ENCODE assay signal across 8 cellular contexts in the genomic region with DNA sequence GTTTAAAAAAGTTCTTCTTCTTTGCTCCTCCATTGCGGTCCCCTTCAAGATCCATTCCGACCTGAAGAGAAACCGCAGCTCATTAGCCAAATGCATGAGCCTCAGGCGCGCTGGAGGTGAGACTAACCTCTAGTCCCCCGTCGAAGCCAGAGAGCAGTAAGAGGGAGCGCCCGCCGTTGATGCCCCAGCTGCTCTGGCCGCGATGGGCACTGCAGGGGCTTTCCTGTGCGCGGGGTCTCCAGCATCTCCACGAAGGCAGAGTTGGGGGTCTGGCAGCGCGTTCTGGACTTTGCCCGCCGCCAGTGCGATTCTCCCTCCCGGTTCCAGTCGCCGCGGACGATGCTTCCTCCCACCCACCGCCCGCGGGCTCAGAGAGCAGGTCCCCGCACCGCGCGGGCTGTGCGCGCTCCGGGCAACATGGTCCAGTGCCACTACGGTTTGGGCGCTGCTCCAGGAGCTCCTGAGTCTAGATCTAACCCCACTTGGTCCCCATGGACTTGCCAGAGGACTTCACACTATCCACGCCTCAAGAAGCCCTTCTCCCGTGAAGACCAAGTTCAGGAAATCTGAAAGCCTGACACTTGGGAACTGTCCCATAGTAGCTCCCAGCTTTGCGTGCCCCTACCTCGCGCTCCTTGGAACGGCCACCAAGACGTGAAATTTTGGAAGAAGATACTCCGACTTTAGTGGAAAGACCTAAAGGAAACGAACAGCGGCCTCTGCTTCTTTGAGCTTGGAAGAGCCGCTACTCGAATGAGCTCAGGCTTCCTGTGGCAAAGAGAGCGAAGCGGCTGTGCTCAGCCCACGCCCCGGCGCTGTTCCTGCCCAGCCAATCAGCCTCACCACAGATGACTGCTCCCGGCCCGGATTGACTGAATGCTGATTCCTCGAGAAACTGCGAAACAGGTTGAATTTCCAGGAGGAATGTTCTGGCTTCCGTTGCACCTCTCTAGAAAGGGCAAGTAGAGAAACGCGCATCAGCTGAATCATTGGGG. TPM values are rescaled to one million over a fixed set of nuclear protein-coding genes. Genes with fewer than 3 reads are reported as not detected.
DNase-seq lines count a peak whose midpoint lies in the region; ATAC-seq and TF ChIP-seq lines count a peak whose summit lies in the region.

A gene (minus strand): TSS at position 755 of the 995 bp plus-strand sequence. CDS start 700 bp downstream, at position 55.

- H3K4me3 ChIP-seq in AG04450 (ENCODE audit: low read depth, low read length) = peak within 1 kb of the TSS; percentile 59

- TF ChIP-seq CTCF in AG04450 (IDR thresholded peaks at IDR 0.05; ENCODE audit: low read depth, low read length) = no peak

- H3K9me3 ChIP-seq in AG04450 (ENCODE audit: control insufficient read depth, insufficient read depth, low read length) = no peaks in the 10 kb centered on the region; the same call in 1 of the 2 replicates

- peak; percentile 53 for TF ChIP-seq POLR2A in GM18951 (IDR thresholded peaks at IDR 0.05; ENCODE audit: extremely low read depth, insufficient read depth, insufficient read length)

- POLR2A ChIA-PET in AG04450 (lab: Yijun Ruan, JAX) = interaction anchor here (0.8 kb wide), 1 partner anchor 29 kb away, joined by 3 read pairs; no protein-coding TSS in a partner anchor

- DNase-seq in AG04450 (ENCODE audit: low read depth, low spot score) (no peak), amniotic stem cell (lab: John Stamatoyannopoulos, UW) (peak; percentile 67), hepatic stellate cell (ENCODE audit: low spot score) (peak; percentile 9), pulmonary artery endothelial cell (ENCODE audit: low read depth, low spot score) (peak; percentile 36), NOMO-1 treated with dmso at 0.1 percent for 144 hours (lab: John Stamatoyannopoulos, UW; ENCODE audit: unreplicated experiment) (no peak)

- CTCF ChIA-PET in AG04450 (lab: Charles Lee) = interaction anchor here (0.6 to 1.4 kb wide), 4 partner anchors 25 to 95 kb away, joined by 3 to 6 read pairs (median 4); no protein-coding TSS in a partner anchor

- peak; percentile 55 for ATAC-seq in HG03108 (IDR thresholded peaks at IDR 0.05; ENCODE audit: unreplicated experiment)
- peak; percentile 98 for ATAC-seq in SK-N-SH treated with all-trans-retinoic acid at 6 μM for 48 hours

- H3K27me3 ChIP-seq in AG04450 (ENCODE audit: control insufficient read depth, insufficient read depth, low read length) = peaks cover 12% of the 10 kb centered on the region

- H3K27ac ChIP-seq in AG04450 (ENCODE audit: low read depth, low read length) = no peak within 1 kb of the TSS

- in situ Hi-C loops in GM18951 (cut with MboI; ENCODE audit: low sequenced_read_pairs, unreplicated experiment) = no loop called here

TF ChIP-seq in SK-N-SH treated with all-trans-retinoic acid at 6 μM for 48 hours, 23 proteins besides CTCF, POLR2A, EP300 and RAD21:
- TF ChIP-seq TCF4 (CRISPR knock-in tag; IDR thresholded peaks at IDR 0.05; ENCODE audit: borderline replicate concordance) = 0 out of 2 replicates have a peak, but pooled peaks have one; percentile 19
- TF ChIP-seq, protein P1, sequence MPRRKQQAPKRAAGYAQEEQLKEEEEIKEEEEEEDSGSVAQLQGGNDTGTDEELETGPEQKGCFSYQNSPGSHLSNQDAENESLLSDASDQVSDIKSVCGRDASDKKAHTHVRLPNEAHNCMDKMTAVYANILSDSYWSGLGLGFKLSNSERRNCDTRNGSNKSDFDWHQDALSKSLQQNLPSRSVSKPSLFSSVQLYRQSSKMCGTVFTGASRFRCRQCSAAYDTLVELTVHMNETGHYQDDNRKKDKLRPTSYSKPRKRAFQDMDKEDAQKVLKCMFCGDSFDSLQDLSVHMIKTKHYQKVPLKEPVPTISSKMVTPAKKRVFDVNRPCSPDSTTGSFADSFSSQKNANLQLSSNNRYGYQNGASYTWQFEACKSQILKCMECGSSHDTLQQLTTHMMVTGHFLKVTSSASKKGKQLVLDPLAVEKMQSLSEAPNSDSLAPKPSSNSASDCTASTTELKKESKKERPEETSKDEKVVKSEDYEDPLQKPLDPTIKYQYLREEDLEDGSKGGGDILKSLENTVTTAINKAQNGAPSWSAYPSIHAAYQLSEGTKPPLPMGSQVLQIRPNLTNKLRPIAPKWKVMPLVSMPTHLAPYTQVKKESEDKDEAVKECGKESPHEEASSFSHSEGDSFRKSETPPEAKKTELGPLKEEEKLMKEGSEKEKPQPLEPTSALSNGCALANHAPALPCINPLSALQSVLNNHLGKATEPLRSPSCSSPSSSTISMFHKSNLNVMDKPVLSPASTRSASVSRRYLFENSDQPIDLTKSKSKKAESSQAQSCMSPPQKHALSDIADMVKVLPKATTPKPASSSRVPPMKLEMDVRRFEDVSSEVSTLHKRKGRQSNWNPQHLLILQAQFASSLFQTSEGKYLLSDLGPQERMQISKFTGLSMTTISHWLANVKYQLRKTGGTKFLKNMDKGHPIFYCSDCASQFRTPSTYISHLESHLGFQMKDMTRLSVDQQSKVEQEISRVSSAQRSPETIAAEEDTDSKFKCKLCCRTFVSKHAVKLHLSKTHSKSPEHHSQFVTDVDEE (CRISPR knock-in tag; IDR thresholded peaks at IDR 0.05) = peak; percentile 68; the same call in 1 of the 2 replicates
- no peak for TF ChIP-seq ZNF70 (CRISPR knock-in tag; IDR thresholded peaks at IDR 0.05)
- peak; percentile 43; the same call in 1 of the 2 replicates for TF ChIP-seq GLIS3 (CRISPR knock-in tag; IDR thresholded peaks at IDR 0.05)
- TF ChIP-seq, protein P2, sequence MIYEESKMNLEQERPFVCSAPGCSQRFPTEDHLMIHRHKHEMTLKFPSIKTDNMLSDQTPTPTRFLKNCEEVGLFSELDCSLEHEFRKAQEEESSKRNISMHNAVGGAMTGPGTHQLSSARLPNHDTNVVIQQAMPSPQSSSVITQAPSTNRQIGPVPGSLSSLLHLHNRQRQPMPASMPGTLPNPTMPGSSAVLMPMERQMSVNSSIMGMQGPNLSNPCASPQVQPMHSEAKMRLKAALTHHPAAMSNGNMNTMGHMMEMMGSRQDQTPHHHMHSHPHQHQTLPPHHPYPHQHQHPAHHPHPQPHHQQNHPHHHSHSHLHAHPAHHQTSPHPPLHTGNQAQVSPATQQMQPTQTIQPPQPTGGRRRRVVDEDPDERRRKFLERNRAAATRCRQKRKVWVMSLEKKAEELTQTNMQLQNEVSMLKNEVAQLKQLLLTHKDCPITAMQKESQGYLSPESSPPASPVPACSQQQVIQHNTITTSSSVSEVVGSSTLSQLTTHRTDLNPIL (CRISPR knock-in tag; IDR thresholded peaks at IDR 0.05; ENCODE audit: low read depth) = no peak
- TF ChIP-seq SNAI2 (CRISPR knock-in tag; IDR thresholded peaks at IDR 0.05) = peak; percentile 90
- TF ChIP-seq ZFP3 (CRISPR knock-in tag; IDR thresholded peaks at IDR 0.05) = peak; percentile 60; the same call in 1 of the 2 replicates
- TF ChIP-seq, protein P3, sequence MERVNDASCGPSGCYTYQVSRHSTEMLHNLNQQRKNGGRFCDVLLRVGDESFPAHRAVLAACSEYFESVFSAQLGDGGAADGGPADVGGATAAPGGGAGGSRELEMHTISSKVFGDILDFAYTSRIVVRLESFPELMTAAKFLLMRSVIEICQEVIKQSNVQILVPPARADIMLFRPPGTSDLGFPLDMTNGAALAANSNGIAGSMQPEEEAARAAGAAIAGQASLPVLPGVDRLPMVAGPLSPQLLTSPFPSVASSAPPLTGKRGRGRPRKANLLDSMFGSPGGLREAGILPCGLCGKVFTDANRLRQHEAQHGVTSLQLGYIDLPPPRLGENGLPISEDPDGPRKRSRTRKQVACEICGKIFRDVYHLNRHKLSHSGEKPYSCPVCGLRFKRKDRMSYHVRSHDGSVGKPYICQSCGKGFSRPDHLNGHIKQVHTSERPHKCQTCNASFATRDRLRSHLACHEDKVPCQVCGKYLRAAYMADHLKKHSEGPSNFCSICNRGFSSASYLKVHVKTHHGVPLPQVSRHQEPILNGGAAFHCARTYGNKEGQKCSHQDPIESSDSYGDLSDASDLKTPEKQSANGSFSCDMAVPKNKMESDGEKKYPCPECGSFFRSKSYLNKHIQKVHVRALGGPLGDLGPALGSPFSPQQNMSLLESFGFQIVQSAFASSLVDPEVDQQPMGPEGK (CRISPR knock-in tag; IDR thresholded peaks at IDR 0.05; ENCODE audit: borderline replicate concordance) = no peak
- TF ChIP-seq CSDC2 (CRISPR knock-in tag; IDR thresholded peaks at IDR 0.05) = no peak

RNA-seq across cellular contexts. Expression of the gene that starts here (rescaled TPM):
- polyA plus RNA-seq in AG04450 (2011; rRNA removed) = 2.9 and 4.1 TPM in 2 replicates
- polyA minus RNA-seq in AG04450 (2011; rRNA and poly(A)+ RNA removed) = 3.8 and 3.9 TPM in 2 replicates
- total RNA-seq in pulmonary artery endothelial cell = 5.1 and 5.4 TPM in 2 replicates

Comparison
In these comparisons a context has a peak if more than half of its experiments do, and no peak if none do; other contexts are left out.
1. DNase-seq: peak in amniotic stem cell (single experiment), hepatic stellate cell (single experiment) and pulmonary artery endothelial cell (single experiment); none in AG04450 (single experiment) and NOMO-1 treated with dmso at 0.1 percent for 144 hours (single experiment).